1 cellular context compared by ENCODE assay signal in the genomic region with DNA sequence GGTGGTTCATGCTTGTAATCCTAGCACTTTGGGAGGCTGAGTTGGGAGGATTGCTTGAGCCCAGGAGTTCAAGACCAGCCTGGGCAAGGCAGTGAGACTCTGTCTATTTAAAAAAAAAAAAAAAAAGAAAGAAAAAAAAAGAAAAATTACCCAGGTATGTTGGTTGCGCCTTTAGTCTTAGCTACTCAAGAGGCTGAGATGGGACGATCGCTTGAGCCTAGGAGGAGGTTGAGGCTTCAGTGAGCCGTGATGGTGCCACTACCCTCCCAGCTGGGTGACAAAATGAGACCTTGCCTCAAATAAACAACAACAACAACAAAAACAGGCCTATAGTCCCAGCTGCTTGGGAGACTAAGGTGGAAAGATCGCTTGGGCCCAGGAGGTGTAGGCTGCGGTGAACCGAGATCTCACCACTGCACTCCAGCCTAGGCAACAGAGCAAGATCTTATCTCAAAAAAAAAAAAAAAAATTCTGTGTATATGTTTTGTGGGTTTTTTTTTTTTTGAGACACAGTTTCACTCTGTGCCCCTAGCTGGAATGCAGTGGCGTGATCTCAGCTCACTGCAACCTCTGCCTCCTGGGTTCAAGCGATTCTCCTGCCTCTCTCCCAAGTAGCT.
TF ChIP-seq lines count a peak whose summit lies in the region.

No MANE protein-coding gene starts in this region.

TF ChIP-seq in K562, 482 proteins besides CTCF, POLR2A, EP300 and RAD21:
- peak; percentile 37 for TF ChIP-seq RBBP5 (IDR thresholded peaks at IDR 0.05; ENCODE audit: borderline replicate concordance, insufficient read depth, low read length, poor library complexity, severe bottlenecking)
- TF ChIP-seq, protein P1, sequence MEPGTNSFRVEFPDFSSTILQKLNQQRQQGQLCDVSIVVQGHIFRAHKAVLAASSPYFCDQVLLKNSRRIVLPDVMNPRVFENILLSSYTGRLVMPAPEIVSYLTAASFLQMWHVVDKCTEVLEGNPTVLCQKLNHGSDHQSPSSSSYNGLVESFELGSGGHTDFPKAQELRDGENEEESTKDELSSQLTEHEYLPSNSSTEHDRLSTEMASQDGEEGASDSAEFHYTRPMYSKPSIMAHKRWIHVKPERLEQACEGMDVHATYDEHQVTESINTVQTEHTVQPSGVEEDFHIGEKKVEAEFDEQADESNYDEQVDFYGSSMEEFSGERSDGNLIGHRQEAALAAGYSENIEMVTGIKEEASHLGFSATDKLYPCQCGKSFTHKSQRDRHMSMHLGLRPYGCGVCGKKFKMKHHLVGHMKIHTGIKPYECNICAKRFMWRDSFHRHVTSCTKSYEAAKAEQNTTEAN (CRISPR knock-in tag; IDR thresholded peaks at IDR 0.05) = no peak
- TF ChIP-seq ZNF384 (IDR thresholded peaks at IDR 0.05; ENCODE audit: low read depth, low read length) = peak; percentile 85
- TF ChIP-seq, protein P2, sequence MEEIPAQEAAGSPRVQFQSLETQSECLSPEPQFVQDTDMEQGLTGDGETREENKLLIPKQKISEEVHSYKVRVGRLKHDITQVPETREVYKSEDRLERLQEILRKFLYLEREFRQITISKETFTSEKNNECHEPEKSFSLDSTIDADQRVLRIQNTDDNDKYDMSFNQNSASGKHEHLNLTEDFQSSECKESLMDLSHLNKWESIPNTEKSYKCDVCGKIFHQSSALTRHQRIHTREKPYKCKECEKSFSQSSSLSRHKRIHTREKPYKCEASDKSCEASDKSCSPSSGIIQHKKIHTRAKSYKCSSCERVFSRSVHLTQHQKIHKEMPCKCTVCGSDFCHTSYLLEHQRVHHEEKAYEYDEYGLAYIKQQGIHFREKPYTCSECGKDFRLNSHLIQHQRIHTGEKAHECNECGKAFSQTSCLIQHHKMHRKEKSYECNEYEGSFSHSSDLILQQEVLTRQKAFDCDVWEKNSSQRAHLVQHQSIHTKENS (CRISPR knock-in tag; IDR thresholded peaks at IDR 0.05) = no peak
TF ChIP-seq in K562: peak in this region for 2.
